ENCODE assay signal across 25 cellular contexts in genomic region chr18:36465276-36465675, GRCh38.
"Had no signal": no experiment of that assay in that cellular context is flagged by ENCODE, and none has a peak within 500 bp of the region (broad histone marks: within the 10 kb centered on the region; RNA-seq: fewer than 3 reads in every experiment).

No MANE protein-coding gene starts in this region.

- H3K9me3 ChIP-seq: colonic mucosa, gastrocnemius medialis, psoas muscle, right lobe of liver, thoracic aorta, tibial nerve, upper lobe of right lung, uterus had no signal

- H3K36me3 ChIP-seq: colonic mucosa, gastrocnemius medialis, neural progenitor cell, right lobe of liver, thoracic aorta, tibial nerve, upper lobe of right lung, uterus had no signal

- H3K27ac ChIP-seq: colonic mucosa, epithelial cell of prostate, gastrocnemius medialis, neural progenitor cell, psoas muscle, right lobe of liver, thoracic aorta, tibial nerve, upper lobe of right lung, uterus had no signal

- H3K4me2 ChIP-seq: neural progenitor cell had no signal

- H3K9ac ChIP-seq: neural progenitor cell had no signal

- DNase-seq: colonic mucosa; effector CD8-positive, alpha-beta T cell; endodermal cell; foreskin fibroblast; gastrocnemius medialis; head of caudate nucleus; hippocampal formation; kidney glomerular epithelial cell; mesenchymal stem cell; midbrain; naive thymus-derived CD4-positive, alpha-beta T cell; nucleus accumbens; psoas muscle; right lobe of liver; small intestine; stimulated activated CD4-positive, alpha-beta T cell treated with anti-CD3 and anti-CD28 coated beads, Interleukin-15, amount 100 ng/mL, for 24 hours; stimulated activated CD4-positive, alpha-beta T cell treated with anti-CD3 and anti-CD28 coated beads, Interleukin-2, amount 100 ng/mL, for 48 hours; stimulated activated naive B cell treated with anti-CD40 and anti-IgM and Interleukin-4, amounts not matched to agents 10 μg/mL and 1 μg/mL and 100 μg/mL, for 72 hours; upper lobe of right lung; uterus had no signal

- ATAC-seq: esophagus mucosa; gastrocnemius medialis; naive thymus-derived CD4-positive, alpha-beta T cell; psoas muscle; right lobe of liver; stimulated activated naive B cell treated with anti-CD40 and anti-IgM and Interleukin-4, amounts not matched to agents 10 μg/mL and 1 μg/mL and 100 μg/mL, for 72 hours had no signal

- H3K4me1 ChIP-seq: colonic mucosa, tibial nerve, upper lobe of right lung, uterus had no signal

- H3K4me3 ChIP-seq: colonic mucosa, gastrocnemius medialis, neural progenitor cell, psoas muscle, right lobe of liver, thoracic aorta, tibial nerve, upper lobe of right lung, uterus had no signal

- H3K27me3 ChIP-seq: colonic mucosa, gastrocnemius medialis, neural progenitor cell, right lobe of liver, tibial nerve, upper lobe of right lung had no signal
